Comparison of ENCODE assay signal across 8 cellular contexts in the genomic region with DNA sequence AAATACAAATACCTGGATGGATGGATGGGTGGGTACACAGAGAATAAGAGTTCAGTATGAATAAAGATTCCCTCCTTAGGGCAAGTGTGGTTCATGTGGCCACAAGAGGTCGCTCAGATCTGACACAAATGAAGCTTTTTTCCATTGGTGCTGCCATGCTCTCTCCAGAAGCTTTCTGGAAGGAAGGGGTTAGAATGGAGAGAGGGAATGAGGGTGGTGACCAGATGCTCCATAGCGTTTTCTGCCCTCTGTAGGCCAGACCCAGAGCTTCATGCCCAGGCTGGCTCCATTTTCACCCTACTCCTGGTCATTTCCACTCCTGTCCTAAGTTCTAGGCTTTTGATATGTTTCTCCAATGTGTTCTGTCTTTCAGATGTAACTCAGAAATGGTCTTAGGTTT. TPM values are rescaled to one million over a fixed set of nuclear protein-coding genes. Genes with fewer than 3 reads are reported as not detected.
A peak's percentile ranks its signal among the peaks of the same experiment; 100 is the strongest.
DNase-seq lines count a peak whose midpoint lies in the region; ATAC-seq, FAIRE-seq and TF ChIP-seq lines count a peak whose summit lies in the region.

No MANE protein-coding gene starts in this region.

- no peaks in the 10 kb centered on the region for H4K20me1 ChIP-seq in endothelial cell of umbilical vein (replicated peaks; ENCODE audit: control insufficient read depth, extremely low read depth, insufficient read depth, low read length)

- ATAC-seq in HG02885 (IDR thresholded peaks at IDR 0.05; ENCODE audit: poor library complexity, unreplicated experiment), result peak; percentile 53
- peak; percentile 71 for ATAC-seq in thoracic aorta (ENCODE audit: insufficient number of reproducible peaks, low FRiP score, low read depth)
- ATAC-seq in HG03439 (IDR thresholded peaks at IDR 0.05; ENCODE audit: unreplicated experiment), result no peak

- H3K9me3 ChIP-seq in endothelial cell of umbilical vein (replicated peaks; ENCODE audit: control insufficient read depth, insufficient read depth, low read length) (no peaks in the 10 kb centered on the region), thoracic aorta (no peaks in the 10 kb centered on the region)

- H3K4me1 ChIP-seq in endothelial cell of umbilical vein (ENCODE audit: control insufficient read depth, extremely low read depth, insufficient read depth, low read length) (no peaks in the 10 kb centered on the region), thoracic aorta (ENCODE audit: control insufficient read depth in 1 of 2, low read depth in 2 of 2) (no peaks in the 10 kb centered on the region)

- H3K27ac ChIP-seq in endothelial cell of umbilical vein (ENCODE audit: insufficient read depth, low read depth, low read length) (no peak overlapping the region), thoracic aorta (no peak overlapping the region)

- H3K9ac ChIP-seq in endothelial cell of umbilical vein (replicated peaks; ENCODE audit: extremely low read depth, insufficient read depth, low read length), result no peak overlapping the region

- POLR2A ChIA-PET in endothelial cell of umbilical vein (lab: Charles Lee), result interaction anchor here (0.8 kb wide), 1 partner anchor 91 kb away, joined by 4 read pairs; no protein-coding TSS in a partner anchor

- H3K4me3 ChIP-seq in endothelial cell of umbilical vein (replicated peaks in 1 of 3; ENCODE audit: insufficient read depth in 1 of 3, low read depth in 1 of 3, low read length in 3 of 3) (no peak overlapping the region), thoracic aorta (no peak overlapping the region)

- H3K4me2 ChIP-seq in endothelial cell of umbilical vein (ENCODE audit: insufficient read depth, low read length), result no peak overlapping the region

- no peak overlapping the region for H2AFZ ChIP-seq in endothelial cell of umbilical vein (ENCODE audit: low read depth, low read length)

- TF ChIP-seq CTCF in endothelial cell of umbilical vein (IDR thresholded peaks at IDR 0.05; ENCODE audit: extremely low read depth in 1 of 2, insufficient read depth in 1 of 2, low read depth in 1 of 2, low read length in 2 of 2), result peak; percentile 75 to 77
- peak; percentile 68 for TF ChIP-seq CTCF in thoracic aorta (IDR thresholded peaks at IDR 0.05)

- dilution Hi-C loops in endothelial cell of umbilical vein (cut with MboI; ENCODE audit: extremely low pct_ligation_motif_present, low sequenced_read_pairs), result loop anchor here (5.0 to 25.0 kb wide), 2 partner anchors 93 to 312 kb away; no protein-coding TSS in a partner anchor

- BruUV-seq in endothelial cell of umbilical vein (replicated peaks; lab: Mats Ljungman, UMichigan), result no TSS peak

- TF ChIP-seq POLR2A in endothelial cell of umbilical vein (IDR thresholded peaks at IDR 0.05; ENCODE audit: low read depth, low read length), result no peak

- DNase-seq in CMK (ENCODE audit: low read depth) (peak; percentile 68), NCI-H510A (lab: John Stamatoyannopoulos, UW) (peak; percentile 82), endothelial cell of umbilical vein (ENCODE audit: low read depth, low spot score) (peak; percentile 85), midbrain (lab: John Stamatoyannopoulos, UW) (peak; percentile 76), thoracic aorta (ENCODE audit: low spot score) (peak; percentile 21)
- peak; percentile 30 to 32 for DNase-seq in activated CD4-positive, alpha-beta T cell treated with anti-CD3 and anti-CD28 coated beads for 4 hours

- intact Hi-C loops in endothelial cell of umbilical vein (cut with micrococcal nuclease), result loop anchor here (1.0 kb wide), 8 partner anchors 19 to 667 kb away; a partner anchor contains a TSS

- peak; percentile 97 for FAIRE-seq in endothelial cell of umbilical vein (lab: Jason Lieb, UNC)

- no peaks in the 10 kb centered on the region for H3K36me3 ChIP-seq in endothelial cell of umbilical vein (ENCODE audit: control insufficient read depth in 2 of 2, extremely low read depth in 1 of 2, insufficient read depth in 2 of 2, low read length in 2 of 2)
- H3K36me3 ChIP-seq in thoracic aorta, result no peaks in the 10 kb centered on the region

- no peaks in the 10 kb centered on the region for H3K27me3 ChIP-seq in endothelial cell of umbilical vein (ENCODE audit: control insufficient read depth in 2 of 2, insufficient read depth in 2 of 2, low read length in 2 of 2)
- no peaks in the 10 kb centered on the region for H3K27me3 ChIP-seq in thoracic aorta (replicated peaks; ENCODE audit: insufficient read depth)

- no peaks in the 10 kb centered on the region for H3K9me1 ChIP-seq in endothelial cell of umbilical vein (replicated peaks; ENCODE audit: control insufficient read depth, extremely low read depth, insufficient read depth, low read length)

- CTCF ChIA-PET in endothelial cell of umbilical vein (lab: Charles Lee), result interaction anchor here (0.6 to 11.5 kb wide), 68 partner anchors 10 to 674 kb away, joined by 3 to 623 read pairs (median 5); a partner anchor contains a TSS

- H3K79me2 ChIP-seq in endothelial cell of umbilical vein (ENCODE audit: control insufficient read depth, insufficient read depth, low read length), result no peaks in the 10 kb centered on the region

TF ChIP-seq in endothelial cell of umbilical vein, 7 proteins besides CTCF, POLR2A, EP300 and RAD21:
- no peak for TF ChIP-seq MYC (IDR thresholded peaks at IDR 0.05; ENCODE audit: low read depth, low read length)
- TF ChIP-seq JUN (IDR thresholded peaks at IDR 0.05; ENCODE audit: borderline replicate concordance, insufficient read depth, insufficient read length, low read depth), result no peak
- TF ChIP-seq, protein P1, sequence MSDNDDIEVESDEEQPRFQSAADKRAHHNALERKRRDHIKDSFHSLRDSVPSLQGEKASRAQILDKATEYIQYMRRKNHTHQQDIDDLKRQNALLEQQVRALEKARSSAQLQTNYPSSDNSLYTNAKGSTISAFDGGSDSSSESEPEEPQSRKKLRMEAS (IDR thresholded peaks at IDR 0.05; ENCODE audit: insufficient read depth, insufficient read length), result no peak
- no peak for TF ChIP-seq GATA2 (IDR thresholded peaks at IDR 0.05; ENCODE audit: insufficient read depth, insufficient read length, low read depth, low read length)
- TF ChIP-seq EZH2 (IDR thresholded peaks at IDR 0.05; ENCODE audit: borderline replicate concordance, low read depth, low read length, severe bottlenecking), result no peak
- no peak for TF ChIP-seq POLR2AphosphoS5 (IDR thresholded peaks at IDR 0.05; ENCODE audit: insufficient read depth, low read depth, low read length)
- TF ChIP-seq FOS (IDR thresholded peaks at IDR 0.05; ENCODE audit: borderline replicate concordance, insufficient read depth, low read length), result no peak

RNA-seq across cellular contexts. Expression of a gene that starts 3.3 kb away (rescaled TPM):
- total RNA-seq in endothelial cell of umbilical vein, result not detected in 2 replicates
- polyA plus RNA-seq in endothelial cell of umbilical vein, result 0.06 and 0.25 TPM in 2 replicates
- 0.11 TPM in 1 of 2 replicates, not detected in the other for polyA plus RNA-seq in endothelial cell of umbilical vein (2011; cell fraction: cytosol; rRNA removed)
- 0.71 and 0.95 TPM in 2 replicates for polyA plus RNA-seq in endothelial cell of umbilical vein (2011; cell fraction: nucleus; rRNA removed)
- polyA plus RNA-seq in endothelial cell of umbilical vein (2012), result 0.27 TPM in 1 of 2 replicates, not detected in the other
- not detected in 2 replicates for polyA minus RNA-seq in endothelial cell of umbilical vein
- not detected for polyA minus RNA-seq in endothelial cell of umbilical vein (2011; cell fraction: cytosol; rRNA and poly(A)+ RNA removed)
- not detected in 2 replicates for polyA minus RNA-seq in endothelial cell of umbilical vein (2011; cell fraction: nucleus; rRNA and poly(A)+ RNA removed)
- not detected for total RNA-seq in thoracic aorta

RNA-seq across cellular contexts. Expression of a gene that starts 18.1 kb away (rescaled TPM):
- 82.5 and 126 TPM in 2 replicates for total RNA-seq in endothelial cell of umbilical vein
- polyA plus RNA-seq in endothelial cell of umbilical vein, result 197 and 295 TPM in 2 replicates
- polyA plus RNA-seq in endothelial cell of umbilical vein (2011; cell fraction: cytosol; rRNA removed), result 167 and 177 TPM in 2 replicates
- polyA plus RNA-seq in endothelial cell of umbilical vein (2011; cell fraction: nucleus; rRNA removed), result 62.9 and 68.0 TPM in 2 replicates
- 120 and 130 TPM in 2 replicates for polyA plus RNA-seq in endothelial cell of umbilical vein (2012)
- polyA minus RNA-seq in endothelial cell of umbilical vein, result 37.7 and 46.3 TPM in 2 replicates
- polyA minus RNA-seq in endothelial cell of umbilical vein (2011; cell fraction: cytosol; rRNA and poly(A)+ RNA removed), result not detected
- 11.5 and 14.8 TPM in 2 replicates for polyA minus RNA-seq in endothelial cell of umbilical vein (2011; cell fraction: nucleus; rRNA and poly(A)+ RNA removed)
- total RNA-seq in thoracic aorta, result 100 to 1,000 TPM in 1 of 2 donors, 10 to 100 TPM in 1; 48.6 to 111 TPM

RNA-seq across cellular contexts. Expression of a gene that starts 27.8 kb away (rescaled TPM):
- not detected in 2 replicates for total RNA-seq in endothelial cell of umbilical vein
- polyA plus RNA-seq in endothelial cell of umbilical vein, result not detected in 2 replicates
- polyA plus RNA-seq in endothelial cell of umbilical vein (2011; cell fraction: cytosol; rRNA removed), result not detected in 2 replicates
- not detected in 2 replicates for polyA plus RNA-seq in endothelial cell of umbilical vein (2011; cell fraction: nucleus; rRNA removed)
- not detected in 2 replicates for polyA plus RNA-seq in endothelial cell of umbilical vein (2012)
- not detected in 2 replicates for polyA minus RNA-seq in endothelial cell of umbilical vein
- not detected for polyA minus RNA-seq in endothelial cell of umbilical vein (2011; cell fraction: cytosol; rRNA and poly(A)+ RNA removed)
- polyA minus RNA-seq in endothelial cell of umbilical vein (2011; cell fraction: nucleus; rRNA and poly(A)+ RNA removed), result not detected in 2 replicates
- 1 to 10 TPM; 5.6 to 9.9 TPM for total RNA-seq in thoracic aorta

Comparison
In these comparisons a context has a peak if more than half of its experiments do, and no peak if none do; other contexts are left out.
1. DNase-seq: peak in every context shown above with its lines; median percentile 85 in endothelial cell of umbilical vein; 82 in NCI-H510A; 76 in midbrain; 68 in CMK; 31 in activated CD4-positive, alpha-beta T cell treated with anti-CD3 and anti-CD28 coated beads for 4 hours; 21 in thoracic aorta.